Comparison of ENCODE assay signal across 10 cellular contexts in the genomic region with DNA sequence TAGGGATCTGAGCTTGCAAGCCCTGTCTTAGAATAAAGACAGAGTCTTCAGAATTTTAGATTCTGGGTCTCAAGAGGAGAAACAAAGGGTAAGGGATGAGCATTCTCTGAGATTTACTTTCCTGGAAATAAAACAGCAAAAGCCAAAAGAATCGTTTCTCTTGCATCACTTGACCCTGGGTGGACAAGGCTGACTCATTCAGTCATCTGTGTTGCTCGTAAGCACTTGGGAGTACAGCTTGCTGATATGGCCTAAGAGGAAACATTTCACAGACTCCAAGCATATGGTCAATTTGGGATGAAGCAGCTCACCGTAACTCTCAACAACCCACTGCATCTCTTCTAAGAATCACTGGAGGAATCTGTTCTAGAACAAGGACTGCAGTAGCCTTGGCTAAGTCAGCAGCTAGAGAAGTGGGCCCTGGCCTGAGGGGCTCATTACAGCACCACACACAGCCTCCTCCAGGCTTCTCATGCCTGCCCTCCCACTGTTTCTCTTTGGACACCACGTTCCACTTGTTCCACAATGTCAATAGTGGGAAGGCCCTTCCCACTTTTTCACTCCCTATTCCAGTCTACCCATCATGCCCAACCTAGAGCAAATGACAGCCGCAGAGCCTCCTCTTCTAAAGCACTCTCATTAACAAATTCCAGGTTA.
DNase-seq lines count a peak whose midpoint lies in the region; ATAC-seq and TF ChIP-seq lines count a peak whose summit lies in the region.
"Had no signal": no experiment of that assay in that cellular context is flagged by ENCODE, and none has a peak within 500 bp of the region (broad histone marks: within the 10 kb centered on the region; RNA-seq: fewer than 3 reads in every experiment).

No MANE protein-coding gene starts in this region.

- no peaks in the 10 kb centered on the region for H3K4me1 ChIP-seq in sigmoid colon

- no peak overlapping the region for H2AFZ ChIP-seq in SU-DHL-6 (ENCODE audit: low read depth, low read length, severe bottlenecking)

- WGBS in sigmoid colon, 2 donors: 72 to 73% methylated on average over 5 of the region's 5 CpGs

- POLR2A ChIA-PET in HEK293T (lab: Yijun Ruan, JAX): no interaction called here

- peak overlapping the region; percentile 100 for H3K27ac ChIP-seq in SU-DHL-6 (ENCODE audit: low read depth, low read length)
- H3K27ac ChIP-seq in sigmoid colon: peak overlapping the region; percentile 14 to 63 (median 44)

- ATAC-seq in activated T-cell treated with anti-CD3 and anti-CD28 coated beads, Interleukin-2, amount 50 U/mL, for 72 hours (replicated peaks in 1 of 2): no peak

- TF ChIP-seq CTCF in SU-DHL-6 (IDR thresholded peaks at IDR 0.05; ENCODE audit: insufficient read depth, low read length, poor library complexity, severe bottlenecking) (no peak), fibroblast of villous mesenchyme (IDR thresholded peaks at IDR 0.05; ENCODE audit: insufficient read depth, low read depth, low read length) (no peak), sigmoid colon (IDR thresholded peaks at IDR 0.05) (no peak)

- H3K4me3 ChIP-seq in SU-DHL-6 (ENCODE audit: insufficient read depth, low read length, poor library complexity, severe bottlenecking) (no peak overlapping the region), fibroblast of villous mesenchyme (ENCODE audit: low read depth, low read length) (no peak overlapping the region), sigmoid colon (no peak overlapping the region)

- peaks cover 48% of the 10 kb centered on the region for H3F3A ChIP-seq in SU-DHL-6 (ENCODE audit: insufficient read depth)

- intact Hi-C loops in sigmoid colon (cut with DNase I): no loop called here

- TF ChIP-seq EP300 in sigmoid colon (IDR thresholded peaks at IDR 0.05): peak in 1 of 4 donors; percentile 14

- no peaks in the 10 kb centered on the region for H3K27me3 Mint-ChIP-seq in activated T-cell treated with anti-CD3 and anti-CD28 coated beads, Interleukin-2, amount 50 U/mL, for 72 hours (ENCODE audit: low read depth)

- H3K9me2 ChIP-seq in SU-DHL-6 (replicated peaks; ENCODE audit: insufficient read depth, low read length): no peaks in the 10 kb centered on the region

- DNase-seq in EH (ENCODE audit: low read depth): peak; percentile 93
- peak; percentile 99 for DNase-seq in fibroblast of villous mesenchyme (ENCODE audit: low read depth)
- peak; percentile 79 for DNase-seq in sigmoid colon
- no peak for DNase-seq in HEK293T (ENCODE audit: extremely low spot score)
- no peak for DNase-seq in NCI-H748 treated with DMSO at 0.1 percent for 48 hours (lab: John Stamatoyannopoulos, UW)
- no peak for DNase-seq in medulla oblongata (ENCODE audit: extremely low spot score)
- no peak for DNase-seq in activated T-cell treated with anti-CD3 and anti-CD28 coated beads, Interleukin-2, amount 50 U/mL, for 72 hours
- DNase-seq: activated naive CD4-positive, alpha-beta T cell treated with anti-CD3 and anti-CD28 coated beads for 36 hours had no signal

- CTCF ChIA-PET in HEK293T (lab: Yijun Ruan, JAX): no interaction called here

- no peak for TF ChIP-seq POLR2A in sigmoid colon (IDR thresholded peaks at IDR 0.05)

- H3K36me3 ChIP-seq in SU-DHL-6 (ENCODE audit: low read length) (peaks cover 60% of the 10 kb centered on the region), sigmoid colon (no peaks in the 10 kb centered on the region)

- H3K79me2 ChIP-seq in SU-DHL-6 (ENCODE audit: insufficient read depth, low read length): peaks cover 97% of the 10 kb centered on the region

- no peak overlapping the region for H3K4me3 Mint-ChIP-seq in activated T-cell treated with anti-CD3 and anti-CD28 coated beads, Interleukin-2, amount 50 U/mL, for 72 hours
- H3K4me3 Mint-ChIP-seq: activated naive CD4-positive, alpha-beta T cell treated with anti-CD3 and anti-CD28 coated beads for 36 hours; memory B cell had no signal

- no peak overlapping the region for H3K27ac Mint-ChIP-seq in activated T-cell treated with anti-CD3 and anti-CD28 coated beads, Interleukin-2, amount 50 U/mL, for 72 hours
- H3K27ac Mint-ChIP-seq: activated naive CD4-positive, alpha-beta T cell treated with anti-CD3 and anti-CD28 coated beads for 36 hours; memory B cell had no signal

- H3K27me3 ChIP-seq in SU-DHL-6 (ENCODE audit: low read length) (no peaks in the 10 kb centered on the region), sigmoid colon (no peaks in the 10 kb centered on the region)

- H3K4me2 ChIP-seq in SU-DHL-6 (ENCODE audit: low read depth, low read length, poor library complexity, severe bottlenecking): no peak overlapping the region

- peaks cover 20 to 58% of the 10 kb centered on the region in 2 donors for H3K36me3 Mint-ChIP-seq in activated T-cell treated with anti-CD3 and anti-CD28 coated beads, Interleukin-2, amount 50 U/mL, for 72 hours (ENCODE audit: insufficient read depth in 2 of 2)

- H3K4me1 Mint-ChIP-seq in activated T-cell treated with anti-CD3 and anti-CD28 coated beads, Interleukin-2, amount 50 U/mL, for 72 hours (ENCODE audit: low read depth): peaks cover 11% of the 10 kb centered on the region

- H4K20me1 ChIP-seq in SU-DHL-6 (ENCODE audit: low read depth, low read length): no peaks in the 10 kb centered on the region

- H3K9ac ChIP-seq in SU-DHL-6 (ENCODE audit: low read length): no peak overlapping the region

- H3K9me3 ChIP-seq in SU-DHL-6 (ENCODE audit: insufficient read depth, low read length) (no peaks in the 10 kb centered on the region), sigmoid colon (no peaks in the 10 kb centered on the region)

- H3K9me3 Mint-ChIP-seq in activated T-cell treated with anti-CD3 and anti-CD28 coated beads, Interleukin-2, amount 50 U/mL, for 72 hours: no peaks in the 10 kb centered on the region
- H3K9me3 Mint-ChIP-seq: activated naive CD4-positive, alpha-beta T cell treated with anti-CD3 and anti-CD28 coated beads for 36 hours; memory B cell had no signal

TF ChIP-seq in HEK293T, 16 proteins besides CTCF, POLR2A, EP300 and RAD21:
- no peak for TF ChIP-seq ZNF384 (IDR thresholded peaks at IDR 0.05)
- no peak for TF ChIP-seq HDGF (IDR thresholded peaks at IDR 0.05; ENCODE audit: borderline replicate concordance)
- TF ChIP-seq FOXM1 (IDR thresholded peaks at IDR 0.05; ENCODE audit: borderline replicate concordance): no peak
- TF ChIP-seq BHLHE40 (IDR thresholded peaks at IDR 0.05; ENCODE audit: borderline replicate concordance): no peak
- TF ChIP-seq LEF1 (IDR thresholded peaks at IDR 0.05; ENCODE audit: borderline replicate concordance): no peak
- no peak for TF ChIP-seq SUZ12 (IDR thresholded peaks at IDR 0.05)

Comparison
In these comparisons a context has a peak if more than half of its experiments do, and no peak if none do; other contexts are left out.
1. DNase-seq: peak in EH (single experiment), fibroblast of villous mesenchyme (single experiment) and sigmoid colon (single experiment); none in HEK293T (single experiment), NCI-H748 treated with DMSO at 0.1 percent for 48 hours (single experiment), medulla oblongata (single experiment) and activated T-cell treated with anti-CD3 and anti-CD28 coated beads, Interleukin-2, amount 50 U/mL, for 72 hours (0 of 2).